28 cellular contexts compared by ENCODE assay signal in the genomic region with DNA sequence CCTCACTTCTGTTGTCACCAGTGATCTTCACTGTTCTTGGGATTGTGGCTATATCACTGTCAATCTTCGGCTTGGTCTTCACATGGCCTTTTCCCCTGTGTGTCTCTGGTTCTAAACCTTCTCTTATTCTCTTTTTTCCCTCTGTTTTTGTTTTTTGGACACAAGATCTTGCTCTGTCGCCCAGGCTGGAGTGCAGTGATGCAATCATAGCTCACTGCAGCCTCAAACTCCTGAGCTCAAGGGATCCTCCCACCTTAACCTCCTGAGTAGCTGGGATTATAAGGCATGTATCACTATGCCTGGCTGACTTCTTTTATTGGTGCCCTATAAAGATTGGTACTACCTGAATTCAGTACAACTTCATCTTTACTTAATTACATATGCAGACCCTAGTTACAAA.
"Had no signal": no experiment of that assay in that cellular context is flagged by ENCODE, and none has a peak within 500 bp of the region (broad histone marks: within the 10 kb centered on the region; RNA-seq: fewer than 3 reads in every experiment).

No MANE protein-coding gene starts in this region.

- H3K4me3 ChIP-seq: colonic mucosa, coronary artery, dorsolateral prefrontal cortex, esophagus muscularis mucosa, esophagus squamous epithelium, gastrocnemius medialis, gastroesophageal sphincter, heart left ventricle, heart right ventricle had no signal

- ATAC-seq: effector memory CD8-positive, alpha-beta T cell; esophagus mucosa; foreskin keratinocyte; gastrocnemius medialis; gastroesophageal sphincter; heart left ventricle; heart right ventricle had no signal

- H3K36me3 ChIP-seq: colonic mucosa, gastrocnemius medialis, gastroesophageal sphincter had no signal

- H3K27ac ChIP-seq: colonic mucosa, coronary artery, epithelial cell of prostate, esophagus muscularis mucosa, esophagus squamous epithelium, foreskin keratinocyte, gastrocnemius medialis, gastroesophageal sphincter, heart left ventricle, heart right ventricle had no signal

- DNase-seq: colonic mucosa; cortex of kidney; dermis blood vessel endothelial cell; dorsolateral prefrontal cortex; effector CD4-positive, alpha-beta T cell; effector CD8-positive, alpha-beta T cell; effector memory CD4-positive, alpha-beta T cell; effector memory CD8-positive, alpha-beta T cell; endodermal cell; erythroblast; esophagus squamous epithelium; foreskin fibroblast; foreskin keratinocyte; foreskin melanocyte; gastrocnemius medialis; glutamatergic neuron; head of caudate nucleus; heart left ventricle; heart right ventricle had no signal

- H3K27me3 ChIP-seq: colonic mucosa, dorsolateral prefrontal cortex, esophagus muscularis mucosa, esophagus squamous epithelium, foreskin keratinocyte, gastrocnemius medialis, gastroesophageal sphincter, heart left ventricle, heart right ventricle had no signal

- H3K9me3 ChIP-seq: colonic mucosa, esophagus muscularis mucosa, esophagus squamous epithelium, gastrocnemius medialis, gastroesophageal sphincter, heart left ventricle, heart right ventricle had no signal

- FAIRE-seq: colon, endometrium, endothelial cell of umbilical vein, frontal cortex had no signal

- H3K4me1 ChIP-seq: colonic mucosa, esophagus squamous epithelium, foreskin keratinocyte, gastroesophageal sphincter had no signal
